In the genomic region with DNA sequence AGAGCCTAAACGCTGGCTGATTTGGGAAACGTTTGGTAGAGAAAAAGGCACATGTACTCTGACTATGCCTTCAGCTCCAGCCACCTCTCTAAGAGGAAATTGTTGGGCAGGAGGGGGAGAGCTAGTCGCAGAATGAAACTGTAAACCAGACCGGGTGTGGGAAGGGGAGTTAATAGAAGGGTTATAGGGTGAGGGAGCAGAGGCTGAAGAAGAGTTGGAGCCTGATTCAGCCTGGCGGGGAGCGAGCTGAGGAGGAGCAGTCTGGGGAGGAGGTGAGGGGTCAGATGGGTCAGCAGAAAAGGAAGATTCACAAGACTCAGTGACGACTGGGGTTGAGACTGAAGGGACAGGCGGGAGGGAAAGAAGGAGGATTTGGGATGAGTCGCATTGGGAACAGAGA, we compare ENCODE assay signal across 8 cellular contexts. TPM values are rescaled to one million over a fixed set of nuclear protein-coding genes. Genes with fewer than 3 reads are reported as not detected.
A peak's percentile ranks its signal among the peaks of the same experiment; 100 is the strongest.
DNase-seq lines count a peak whose midpoint lies in the region; ATAC-seq and TF ChIP-seq lines count a peak whose summit lies in the region.
"Not testable (repeated sequence)": the region's sequence is repeated elsewhere in the genome, so short reads cannot be mapped to it uniquely, and the experiment has no call there.

No MANE protein-coding gene starts in this region.

- H3K36me3 Mint-ChIP-seq in CD8-positive, alpha-beta memory T cell; T-cell; activated CD4-positive, alpha-beta memory T cell treated with anti-CD3 and anti-CD28 coated beads, Interleukin-2, amount 10 ng/mL, durations not matched to agents 7 days and 5 days (ENCODE audit: low read depth); activated naive CD8-positive, alpha-beta T cell treated with anti-CD3 and anti-CD28 coated beads, Interleukin-2, amount 50 U/mL, for 24 hours (ENCODE audit: low read depth); neural progenitor cell: not testable (repeated sequence)

- H3F3A ChIP-seq in neural progenitor cell (ENCODE audit: low read depth), result not testable (repeated sequence)

- H3K4me1 Mint-ChIP-seq in CD8-positive, alpha-beta memory T cell; T-cell; activated CD4-positive, alpha-beta memory T cell treated with anti-CD3 and anti-CD28 coated beads, Interleukin-2, amount 10 ng/mL, durations not matched to agents 7 days and 5 days; activated naive CD8-positive, alpha-beta T cell treated with anti-CD3 and anti-CD28 coated beads, Interleukin-2, amount 50 U/mL, for 24 hours; neural progenitor cell: not testable (repeated sequence)

- not testable (repeated sequence) for H3K79me2 ChIP-seq in neural progenitor cell (ENCODE audit: low read depth)

- H3K9ac ChIP-seq in neural progenitor cell, result not testable (repeated sequence)

- peaks cover 8 to 43% of the 10 kb centered on the region in 2 donors for H3K27me3 Mint-ChIP-seq in CD8-positive, alpha-beta memory T cell
- H3K27me3 Mint-ChIP-seq in T-cell, result peaks cover 32 to 35% of the 10 kb centered on the region in 2 donors
- peaks cover 39% of the 10 kb centered on the region for H3K27me3 Mint-ChIP-seq in activated CD4-positive, alpha-beta memory T cell treated with anti-CD3 and anti-CD28 coated beads, Interleukin-2, amount 10 ng/mL, durations not matched to agents 7 days and 5 days
- H3K27me3 Mint-ChIP-seq in activated naive CD8-positive, alpha-beta T cell treated with anti-CD3 and anti-CD28 coated beads, Interleukin-2, amount 50 U/mL, for 24 hours, result peaks cover 28% of the 10 kb centered on the region
- not testable (repeated sequence) for H3K27me3 Mint-ChIP-seq in neural progenitor cell (ENCODE audit: insufficient read depth, low read depth)

- not testable (repeated sequence) for H3K36me3 ChIP-seq in CD8-positive, alpha-beta memory T cell (ENCODE audit: insufficient read depth, low read length); neural progenitor cell

- peak overlapping the region; percentile 10 for H3K4me2 ChIP-seq in neural progenitor cell

- H3K27ac ChIP-seq in CD8-positive, alpha-beta memory T cell (ENCODE audit: low read depth, low read length); neural progenitor cell: not testable (repeated sequence)

- not testable (repeated sequence) for ATAC-seq in T-cell (replicated peaks in 1 of 4); activated naive CD8-positive, alpha-beta T cell treated with anti-CD3 and anti-CD28 coated beads, Interleukin-2, amount 50 U/mL, for 24 hours; stimulated activated naive CD8-positive, alpha-beta T cell treated with anti-CD3 and anti-CD28 coated beads, Interleukin-15, Interleukin-2, amounts not matched to agents 100 U/mL and 50 U/mL, for 24 hours

- not testable (repeated sequence) for TF ChIP-seq CTCF in neural progenitor cell (IDR thresholded peaks at IDR 0.05)

- not testable (repeated sequence) for H3K9me3 ChIP-seq in CD8-positive, alpha-beta memory T cell (ENCODE audit: low read length); neural progenitor cell (ENCODE audit: low read depth)

- not testable (repeated sequence) for H2AFZ ChIP-seq in neural progenitor cell (replicated peaks)

- H3K9me3 Mint-ChIP-seq in CD8-positive, alpha-beta memory T cell; T-cell; activated CD4-positive, alpha-beta memory T cell treated with anti-CD3 and anti-CD28 coated beads, Interleukin-2, amount 10 ng/mL, durations not matched to agents 7 days and 5 days; activated naive CD8-positive, alpha-beta T cell treated with anti-CD3 and anti-CD28 coated beads, Interleukin-2, amount 50 U/mL, for 24 hours; neural progenitor cell: not testable (repeated sequence)

- H3K4me3 Mint-ChIP-seq in CD8-positive, alpha-beta memory T cell, result peak overlapping the region in 4 of 7 donors; percentile 4 to 54 (median 21)
- H3K4me3 Mint-ChIP-seq in T-cell, result peak overlapping the region in 2 of 3 donors; percentile 1 to 14
- peak overlapping the region; percentile 12 for H3K4me3 Mint-ChIP-seq in activated CD4-positive, alpha-beta memory T cell treated with anti-CD3 and anti-CD28 coated beads, Interleukin-2, amount 10 ng/mL, durations not matched to agents 7 days and 5 days
- H3K4me3 Mint-ChIP-seq in activated naive CD8-positive, alpha-beta T cell treated with anti-CD3 and anti-CD28 coated beads, Interleukin-2, amount 50 U/mL, for 24 hours, result peak overlapping the region; percentile 19
- H3K4me3 Mint-ChIP-seq in neural progenitor cell, result not testable (repeated sequence)

- H4K20me1 ChIP-seq in neural progenitor cell (ENCODE audit: low read depth), result not testable (repeated sequence)

- DNase-seq in CD8-positive, alpha-beta memory T cell; T-cell; activated CD4-positive, alpha-beta memory T cell treated with anti-CD3 and anti-CD28 coated beads, Interleukin-2, amount 10 ng/mL, durations not matched to agents 7 days and 5 days; activated naive CD8-positive, alpha-beta T cell treated with anti-CD3 and anti-CD28 coated beads, Interleukin-2, amount 50 U/mL, for 24 hours; neural progenitor cell (ENCODE audit: low spot score): not testable (repeated sequence)
- DNase-seq in Kasumi-1 (lab: John Stamatoyannopoulos, UW), result peak; percentile 42 to 62
- DNase-seq in islet precursor cell, result peak; percentile 57
- peak; percentile 9 for DNase-seq in stimulated activated naive CD8-positive, alpha-beta T cell treated with anti-CD3 and anti-CD28 coated beads, Interleukin-15, Interleukin-2, amounts not matched to agents 100 U/mL and 50 U/mL, for 24 hours

- POLR2A ChIA-PET in CD8-positive, alpha-beta memory T cell (lab: Charles Lee); T-cell (lab: Charles Lee); activated CD4-positive, alpha-beta memory T cell treated with anti-CD3 and anti-CD28 coated beads, Interleukin-2, amount 10 ng/mL, durations not matched to agents 7 days and 5 days (lab: Charles Lee): not testable (repeated sequence)

- H3K27ac Mint-ChIP-seq in CD8-positive, alpha-beta memory T cell, result peak overlapping the region in 1 of 8 donors; percentile 6
- peak overlapping the region in 1 of 2 donors; percentile 7 for H3K27ac Mint-ChIP-seq in T-cell
- not testable (repeated sequence) for H3K27ac Mint-ChIP-seq in activated CD4-positive, alpha-beta memory T cell treated with anti-CD3 and anti-CD28 coated beads, Interleukin-2, amount 10 ng/mL, durations not matched to agents 7 days and 5 days; activated naive CD8-positive, alpha-beta T cell treated with anti-CD3 and anti-CD28 coated beads, Interleukin-2, amount 50 U/mL, for 24 hours; neural progenitor cell

- H3K4me1 ChIP-seq in CD8-positive, alpha-beta memory T cell (ENCODE audit: insufficient read depth, low read length); neural progenitor cell: not testable (repeated sequence)

- H3K4me3 ChIP-seq in CD8-positive, alpha-beta memory T cell (ENCODE audit: low read length); neural progenitor cell: not testable (repeated sequence)

- CTCF ChIA-PET in CD8-positive, alpha-beta memory T cell (lab: Charles Lee); T-cell (lab: Charles Lee); activated CD4-positive, alpha-beta memory T cell treated with anti-CD3 and anti-CD28 coated beads, Interleukin-2, amount 10 ng/mL, durations not matched to agents 7 days and 5 days (lab: Charles Lee): not testable (repeated sequence)

- H3K27me3 ChIP-seq in CD8-positive, alpha-beta memory T cell (ENCODE audit: insufficient read depth, low read length, poor library complexity, severe bottlenecking); neural progenitor cell: not testable (repeated sequence)

RNA-seq across cellular contexts. Expression of gene RHOU, which starts 54.1 kb away (rescaled TPM):
- total RNA-seq in CD8-positive, alpha-beta memory T cell, result under 1 TPM; 0.64 to 0.88 TPM
- 2.3 TPM for polyA plus RNA-seq in CD8-positive, alpha-beta memory T cell
- total RNA-seq in T-cell, result 1 to 10 TPM; 1.5 to 2.3 (median 1.8) TPM
- total RNA-seq in activated CD4-positive, alpha-beta memory T cell treated with anti-CD3 and anti-CD28 coated beads, Interleukin-2, amount 10 ng/mL, durations not matched to agents 7 days and 5 days, result 1 to 10 TPM; 4.5 TPM
- total RNA-seq in neural progenitor cell (ENCODE audit: low replicate concordance), result 47.6 and 67.0 TPM in 2 replicates
